18 cellular contexts compared by ENCODE assay signal in genomic region chr10:89003344-89003743, GRCh38. TPM values are rescaled to one million over a fixed set of nuclear protein-coding genes. Genes with fewer than 3 reads are reported as not detected.
A peak's percentile ranks its signal among the peaks of the same experiment; 100 is the strongest.
DNase-seq lines count a peak whose midpoint lies in the region; ATAC-seq and TF ChIP-seq lines count a peak whose summit lies in the region.
"Had no signal": no experiment of that assay in that cellular context is flagged by ENCODE, and none has a peak within 500 bp of the region (broad histone marks: within the 10 kb centered on the region; RNA-seq: fewer than 3 reads in every experiment).

No MANE protein-coding gene starts in this region.

- CTCF ChIA-PET in CD4-positive, alpha-beta T cell (lab: Charles Lee): interaction anchor here (0.9 to 1.3 kb wide), 3 partner anchors 8 to 69 kb away, joined by 3 to 5 read pairs (median 5); partner anchors contain the start of gene FAS
- CTCF ChIA-PET in T-cell (lab: Charles Lee): interaction anchor here (0.6 to 1.3 kb wide), 4 partner anchors 9 to 71 kb away, joined by 3 to 5 read pairs (median 4); partner anchors contain the start of gene FAS (in 1 of the 2)

- H3K4me1 Mint-ChIP-seq in CD4-positive, alpha-beta T cell (ENCODE audit: low read depth): peaks cover 51% of the 10 kb centered on the region
- H3K4me1 Mint-ChIP-seq in T-cell: peaks cover 52 to 62% (median 54%) of the 10 kb centered on the region in 3 donors
- peaks cover 45% of the 10 kb centered on the region for H3K4me1 Mint-ChIP-seq in HFFc6 (ENCODE audit: low read depth)

- H3K27ac ChIP-seq in CD4-positive, alpha-beta T cell (ENCODE audit: low read depth, low read length): no peak overlapping the region
- H3K27ac ChIP-seq: gastrocnemius medialis, PC-9, psoas muscle, SK-N-MC had no signal

- no peaks in the 10 kb centered on the region for H3K9me3 ChIP-seq in CD4-positive, alpha-beta T cell (ENCODE audit: control insufficient read depth, low read length)
- H3K9me3 ChIP-seq: gastrocnemius medialis, psoas muscle had no signal

- H3K36me3 Mint-ChIP-seq in CD4-positive, alpha-beta T cell (ENCODE audit: low read depth): peaks cover 20% of the 10 kb centered on the region
- H3K36me3 Mint-ChIP-seq in T-cell: peaks cover 18% of the 10 kb centered on the region
- peaks cover 25% of the 10 kb centered on the region for H3K36me3 Mint-ChIP-seq in HFFc6 (ENCODE audit: low read depth)
- H3K36me3 Mint-ChIP-seq: WTC11 had no signal

- no peaks in the 10 kb centered on the region for H3K9me3 Mint-ChIP-seq in CD4-positive, alpha-beta T cell
- H3K9me3 Mint-ChIP-seq in T-cell: no peaks in the 10 kb centered on the region
- no peaks in the 10 kb centered on the region for H3K9me3 Mint-ChIP-seq in HFFc6
- H3K9me3 Mint-ChIP-seq: naive thymus-derived CD8-positive, alpha-beta T cell; WTC11 had no signal

- intact Hi-C loops in CD4-positive, alpha-beta T cell (cut with DNase I, micrococcal nuclease): no loop called here

- H3K27me3 ChIP-seq in CD4-positive, alpha-beta T cell (ENCODE audit: control insufficient read depth, insufficient read depth, low read length): no peaks in the 10 kb centered on the region

- no peak for TF ChIP-seq CTCF in CD4-positive, alpha-beta T cell (IDR thresholded peaks at IDR 0.05)
- TF ChIP-seq CTCF in HFFc6 (IDR thresholded peaks at IDR 0.05): no peak

- H3K27ac Mint-ChIP-seq in CD4-positive, alpha-beta T cell: peak overlapping the region; percentile 87
- H3K27ac Mint-ChIP-seq in T-cell: peak overlapping the region; percentile 83 to 88
- no peak overlapping the region for H3K27ac Mint-ChIP-seq in HFFc6
- H3K27ac Mint-ChIP-seq: WTC11 had no signal

- no peak overlapping the region for H3K4me3 Mint-ChIP-seq in CD4-positive, alpha-beta T cell
- no peak overlapping the region for H3K4me3 Mint-ChIP-seq in T-cell
- no peak overlapping the region for H3K4me3 Mint-ChIP-seq in HFFc6
- H3K4me3 Mint-ChIP-seq: naive thymus-derived CD8-positive, alpha-beta T cell; WTC11 had no signal

- DNase-seq in CD4-positive, alpha-beta T cell: no peak
- DNase-seq in T-cell (no peak), dermis blood vessel endothelial cell (peak; percentile 77), HFFc6 (no peak), NCI-H2081 (lab: John Stamatoyannopoulos, UW) (no peak)
- DNase-seq in stimulated activated naive CD4-positive, alpha-beta T cell (lab: John Stamatoyannopoulos, UW): no peak
- DNase-seq: activated CD8-positive, alpha-beta memory T cell treated with anti-CD3 and anti-CD28 coated beads, Interleukin-2, amount 50 U/mL, for 48 hours; amniotic stem cell; gastrocnemius medialis; naive thymus-derived CD8-positive, alpha-beta T cell; NCI-H1930; NCI-H524; PC-9; psoas muscle had no signal

- peak; percentile 53 for ATAC-seq in CD4-positive, alpha-beta T cell (ENCODE audit: poor library complexity)
- peak; percentile 36 for ATAC-seq in GM18502 (IDR thresholded peaks at IDR 0.05; ENCODE audit: poor library complexity, unreplicated experiment)
- peak in 3 of 4 experiments; percentile 29 to 59 (median 55) for ATAC-seq in T-cell (replicated peaks in 1 of 4)
- no peak for ATAC-seq in HG03108 (IDR thresholded peaks at IDR 0.05; ENCODE audit: unreplicated experiment)
- ATAC-seq: gastrocnemius medialis; naive thymus-derived CD8-positive, alpha-beta T cell; psoas muscle; WTC11 had no signal

- POLR2A ChIA-PET in CD4-positive, alpha-beta T cell (lab: Charles Lee): interaction anchor here (1.0 to 1.3 kb wide), 3 partner anchors 11 to 71 kb away, joined by 4 read pairs; partner anchors contain the start of gene FAS
- POLR2A ChIA-PET in T-cell (lab: Charles Lee): interaction anchor here in 1 of 2 donors (0.6 kb wide), 2 partner anchors 16 to 43 kb away, joined by 3 read pairs; no protein-coding TSS in a partner anchor

- H3K27me3 Mint-ChIP-seq in CD4-positive, alpha-beta T cell: no peaks in the 10 kb centered on the region
- H3K27me3 Mint-ChIP-seq in T-cell (no peaks in the 10 kb centered on the region), HFFc6 (ENCODE audit: insufficient read depth) (no peaks in the 10 kb centered on the region)
- H3K27me3 Mint-ChIP-seq: naive thymus-derived CD8-positive, alpha-beta T cell had no signal

RNA-seq across cellular contexts. Expression of gene FAS, which starts 12.7 kb away (rescaled TPM):
- total RNA-seq in CD4-positive, alpha-beta T cell: 10 to 100 TPM; 23.8 to 28.2 TPM
- total RNA-seq in T-cell: 10 to 100 TPM; 18.4 to 32.6 (median 28.0) TPM
- 16.5 and 19.2 TPM in 2 replicates for total RNA-seq in dermis blood vessel endothelial cell
- 10 to 100 TPM; 52.9 to 62.9 (median 57.5) TPM for total RNA-seq in HFFc6 (2021; fragmentation: NEBNext Ultra II Directional; extraction: Animal tissue kit (Norgen Biotek cat#: 25700))

RNA-seq across cellular contexts. Expression of gene ACTA2, which starts 50.8 kb away (rescaled TPM):
- total RNA-seq in CD4-positive, alpha-beta T cell: 1 to 10 TPM; 1.8 to 2.1 TPM
- total RNA-seq in T-cell (1 to 10 TPM; 4.0 to 7.8 (median 5.3) TPM), dermis blood vessel endothelial cell (13.1 and 25.5 TPM in 2 replicates)
- 100 to 1,000 TPM; 112 to 178 (median 164) TPM for total RNA-seq in HFFc6 (2021; fragmentation: NEBNext Ultra II Directional; extraction: Animal tissue kit (Norgen Biotek cat#: 25700))
